In genomic region chr11:20116825-20117224, GRCh38 we compare ENCODE assay signal across 27 cellular contexts. TPM values are rescaled to one million over a fixed set of nuclear protein-coding genes. Genes with fewer than 3 reads are reported as not detected.
"Had no signal": no experiment of that assay in that cellular context is flagged by ENCODE, and none has a peak within 500 bp of the region (broad histone marks: within the 10 kb centered on the region; RNA-seq: fewer than 3 reads in every experiment).

No MANE protein-coding gene starts in this region.

- H3K4me2 ChIP-seq: hepatocyte had no signal

- H3K4me1 Mint-ChIP-seq: activated T-helper 17 cell treated with anti-CD3 and anti-CD28 coated beads, Interleukin-2, amount 50 U/mL, for 72 hours; immature natural killer cell; natural killer cell; WTC11 had no signal

- H3K27me3 ChIP-seq: hepatocyte, left lung, right lobe of liver, testis, upper lobe of right lung had no signal

- H3K4me3 Mint-ChIP-seq: activated naive CD8-positive, alpha-beta T cell; activated T-cell treated with anti-CD3 and anti-CD28 coated beads, Interleukin-2, amount 50 U/mL, for 24 hours; activated T-helper 17 cell treated with anti-CD3 and anti-CD28 coated beads, Interleukin-2, amount 50 U/mL, for 72 hours; immature natural killer cell; natural killer cell; stimulated activated naive B cell treated with anti-CD40 and anti-IgM and Interleukin-4, amounts not matched to agents 10 μg/mL and 1 μg/mL and 100 μg/mL, for 72 hours; T-helper 1 cell treated with Interleukin-12 subunit alpha and Interleukin-12 subunit beta and Interleukin-4 antibody, amounts not matched to agents 30 μg/mL and 1 μg/mL, for 36 hours; WTC11 had no signal

- H3K9ac ChIP-seq: parathyroid adenoma had no signal

- DNase-seq: activated CD4-positive, alpha-beta T cell treated with anti-CD3 and anti-CD28 coated beads, Interleukin-2, amount 50 U/mL, for 4 hours; activated CD8-positive, alpha-beta memory T cell treated with anti-CD3 and anti-CD28 coated beads for 24 hours; activated CD8-positive, alpha-beta memory T cell treated with anti-CD3 and anti-CD28 coated beads, Interleukin-2, amount 50 U/mL, for 4 hours; activated T-cell treated with anti-CD3 and anti-CD28 coated beads, Interleukin-2, amount 50 U/mL, for 24 hours; immature natural killer cell; left lung; natural killer cell; right lobe of liver; small intestine; stimulated activated CD4-positive, alpha-beta T cell treated with anti-CD3 and anti-CD28 coated beads, Interleukin-15, amount 100 ng/mL, for 24 hours; stimulated activated CD8-positive, alpha-beta memory T cell treated with anti-CD3 and anti-CD28 coated beads, Interleukin-4, amount 100 ng/mL, for 48 hours; stimulated activated naive B cell treated with anti-CD40 and anti-IgM and Interleukin-4, amounts not matched to agents 10 μg/mL and 1 μg/mL and 100 μg/mL, for 72 hours; T1000; testis; upper lobe of right lung had no signal

- H3K79me2 ChIP-seq: hepatocyte, parathyroid adenoma had no signal

- H3K4me3 ChIP-seq: coronary artery, hepatocyte, left lung, lung, right lobe of liver, testis, upper lobe of right lung had no signal

- ATAC-seq: activated T-helper 17 cell treated with anti-CD3 and anti-CD28 coated beads, Interleukin-2, amount 50 U/mL, for 72 hours; left lung; natural killer cell; right lobe of liver; stimulated activated naive B cell treated with anti-CD40 and anti-IgM and Interleukin-4, amounts not matched to agents 10 μg/mL and 1 μg/mL and 100 μg/mL, for 72 hours; upper lobe of right lung; WTC11 had no signal

- H3K27ac Mint-ChIP-seq: activated naive CD8-positive, alpha-beta T cell; activated T-cell treated with anti-CD3 and anti-CD28 coated beads, Interleukin-2, amount 50 U/mL, for 24 hours; activated T-helper 17 cell treated with anti-CD3 and anti-CD28 coated beads, Interleukin-2, amount 50 U/mL, for 72 hours; immature natural killer cell; natural killer cell; stimulated activated naive B cell treated with anti-CD40 and anti-IgM and Interleukin-4, amounts not matched to agents 10 μg/mL and 1 μg/mL and 100 μg/mL, for 72 hours; T-helper 1 cell treated with Interleukin-12 subunit alpha and Interleukin-12 subunit beta and Interleukin-4 antibody, amounts not matched to agents 30 μg/mL and 1 μg/mL, for 36 hours; WTC11 had no signal

- H3K9me3 Mint-ChIP-seq: activated T-cell treated with anti-CD3 and anti-CD28 coated beads, Interleukin-2, amount 50 U/mL, for 24 hours; activated T-helper 17 cell treated with anti-CD3 and anti-CD28 coated beads, Interleukin-2, amount 50 U/mL, for 72 hours; immature natural killer cell; natural killer cell; stimulated activated naive B cell treated with anti-CD40 and anti-IgM and Interleukin-4, amounts not matched to agents 10 μg/mL and 1 μg/mL and 100 μg/mL, for 72 hours; T-helper 1 cell treated with Interleukin-12 subunit alpha and Interleukin-12 subunit beta and Interleukin-4 antibody, amounts not matched to agents 30 μg/mL and 1 μg/mL, for 36 hours; WTC11 had no signal

- H3K9me3 ChIP-seq: left lung, neutrophil, right lobe of liver, testis, upper lobe of right lung had no signal

- H3K36me3 Mint-ChIP-seq: natural killer cell had no signal

- H3K27ac ChIP-seq: hepatocyte, left lung, neutrophil, parathyroid adenoma, right lobe of liver, testis, upper lobe of right lung had no signal

- H3K4me1 ChIP-seq: parathyroid adenoma, right lobe of liver, testis had no signal

- H2AFZ ChIP-seq: hepatocyte, parathyroid adenoma had no signal

RNA-seq across cellular contexts. Expression of gene DBX1, which starts 43.5 kb away (rescaled TPM):
- total RNA-seq: activated T-helper 17 cell treated with anti-CD3 and anti-CD28 coated beads, Interleukin-2, amount 50 U/mL, for 72 hours; astrocyte; fibroblast of lung; hepatocyte; kidney epithelial cell; left lung; lung; natural killer cell; right lobe of liver; testis; upper lobe of right lung had no signal
- polyA plus RNA-seq: fibroblast of lung, hepatocyte, immature natural killer cell, lung, small intestine had no signal
